30 cellular contexts compared by ENCODE assay signal in the genomic region with DNA sequence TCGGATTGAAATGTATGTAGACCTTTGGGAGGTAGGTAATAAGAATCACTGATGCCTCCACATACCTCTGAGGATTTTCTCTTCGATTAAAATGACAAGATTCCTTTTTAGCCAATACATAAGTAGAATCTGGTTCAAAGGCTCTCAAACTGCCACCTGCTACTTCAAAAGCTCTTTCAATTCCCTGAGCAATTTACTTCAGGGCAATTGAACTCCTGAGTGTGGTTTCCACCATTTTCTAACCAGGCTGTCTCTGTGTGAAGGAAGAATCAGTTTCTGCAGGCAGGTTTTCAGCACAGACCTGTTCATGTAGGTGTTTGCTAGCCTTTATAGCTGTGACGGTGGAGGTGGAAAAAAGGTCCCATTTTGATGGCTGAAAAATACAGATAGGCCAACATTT. TPM values are rescaled to one million over a fixed set of nuclear protein-coding genes. Genes with fewer than 3 reads are reported as not detected.
"Had no signal": no experiment of that assay in that cellular context is flagged by ENCODE, and none has a peak within 500 bp of the region (broad histone marks: within the 10 kb centered on the region; RNA-seq: fewer than 3 reads in every experiment).

No MANE protein-coding gene starts in this region.

- H3K4me3 ChIP-seq: coronary artery, heart right ventricle, right atrium auricular region, sigmoid colon, skin epidermis, testis, tibial nerve had no signal

- H3K4me3 Mint-ChIP-seq: naive thymus-derived CD4-positive, alpha-beta T cell; stimulated activated naive B cell treated with anti-CD40 and anti-IgM and Interleukin-4, amounts not matched to agents 10 μg/mL and 1 μg/mL and 100 μg/mL, for 72 hours; stimulated activated naive CD8-positive, alpha-beta T cell treated with anti-CD3 and anti-CD28 coated beads, Interleukin-15, amount 100 ng/mL, for 72 hours had no signal

- FAIRE-seq: frontal cortex, islet of Langerhans had no signal

- H3K4me1 ChIP-seq: heart right ventricle, right atrium auricular region, sigmoid colon, testis, tibial nerve had no signal

- ATAC-seq: heart right ventricle; naive thymus-derived CD4-positive, alpha-beta T cell; stimulated activated naive B cell treated with anti-CD40 and anti-IgM and Interleukin-4, amounts not matched to agents 10 μg/mL and 1 μg/mL and 100 μg/mL, for 72 hours; stimulated activated naive CD8-positive, alpha-beta T cell treated with anti-CD3 and anti-CD28 coated beads, Interleukin-15, amount 100 ng/mL, for 72 hours had no signal

- H3K27ac Mint-ChIP-seq: naive thymus-derived CD4-positive, alpha-beta T cell; stimulated activated naive B cell treated with anti-CD40 and anti-IgM and Interleukin-4, amounts not matched to agents 10 μg/mL and 1 μg/mL and 100 μg/mL, for 72 hours; stimulated activated naive CD8-positive, alpha-beta T cell treated with anti-CD3 and anti-CD28 coated beads, Interleukin-15, amount 100 ng/mL, for 72 hours had no signal

- DNase-seq: effector CD4-positive, alpha-beta T cell; heart right ventricle; hypothalamus; kidney glomerular epithelial cell; mesendoderm; naive thymus-derived CD4-positive, alpha-beta T cell; posterior cingulate gyrus; sigmoid colon; stimulated activated CD4-positive, alpha-beta T cell treated with anti-CD3 and anti-CD28 coated beads, Interleukin-2, amount 100 ng/mL, for 24 hours; stimulated activated CD4-positive, alpha-beta T cell treated with anti-CD3 and anti-CD28 coated beads, Interleukin-4, amount 100 ng/mL, for 4 hours; stimulated activated naive B cell treated with anti-CD40 and anti-IgM and Interleukin-4, amounts not matched to agents 10 μg/mL and 1 μg/mL and 100 μg/mL, for 72 hours; stimulated activated naive CD8-positive, alpha-beta T cell treated with anti-CD3 and anti-CD28 coated beads, Interleukin-15, amount 100 ng/mL, for 72 hours; testis had no signal

- H3K4me1 Mint-ChIP-seq: stimulated activated naive B cell treated with anti-CD40 and anti-IgM and Interleukin-4, amounts not matched to agents 10 μg/mL and 1 μg/mL and 100 μg/mL, for 72 hours; stimulated activated naive CD8-positive, alpha-beta T cell treated with anti-CD3 and anti-CD28 coated beads, Interleukin-15, amount 100 ng/mL, for 72 hours had no signal

- H3K9me3 Mint-ChIP-seq: stimulated activated naive B cell treated with anti-CD40 and anti-IgM and Interleukin-4, amounts not matched to agents 10 μg/mL and 1 μg/mL and 100 μg/mL, for 72 hours had no signal

- H3K27ac ChIP-seq: coronary artery, heart right ventricle, right atrium auricular region, sigmoid colon, skin epidermis, testis, tibial nerve had no signal

- H3K9me3 ChIP-seq: heart right ventricle, right atrium auricular region, sigmoid colon, testis, tibial nerve had no signal

- H3K36me3 ChIP-seq: heart right ventricle, right atrium auricular region, sigmoid colon, tibial nerve had no signal

- H3K27me3 ChIP-seq: right atrium auricular region, sigmoid colon, testis, tibial nerve had no signal

RNA-seq across cellular contexts. Expression of gene CDRT15, which starts 46.0 kb away (rescaled TPM):
- total RNA-seq: dermis microvascular lymphatic vessel endothelial cell; fibroblast of lung; frontal cortex; glomerular endothelial cell; heart right ventricle; liver; lung microvascular endothelial cell; naive thymus-derived CD4-positive, alpha-beta T cell; osteocyte; pulmonary artery endothelial cell; right atrium auricular region; sigmoid colon; subcutaneous adipose tissue; tibial nerve; urinary bladder had no signal
- polyA plus RNA-seq: esophagus, fibroblast of lung, heart right ventricle, neural cell, sigmoid colon, urinary bladder had no signal
